ENCODE assay signal across 2 cellular contexts in genomic region chr7:4270941-4271715, GRCh38.
TF ChIP-seq lines count a peak whose summit lies in the region.

No MANE protein-coding gene starts in this region.

TF ChIP-seq in GM23338, 12 proteins besides CTCF, POLR2A, EP300 and RAD21 (continued from another document):
- no peak for TF ChIP-seq REST (IDR thresholded peaks at IDR 0.05; ENCODE audit: unreplicated experiment)
- TF ChIP-seq, protein P1, sequence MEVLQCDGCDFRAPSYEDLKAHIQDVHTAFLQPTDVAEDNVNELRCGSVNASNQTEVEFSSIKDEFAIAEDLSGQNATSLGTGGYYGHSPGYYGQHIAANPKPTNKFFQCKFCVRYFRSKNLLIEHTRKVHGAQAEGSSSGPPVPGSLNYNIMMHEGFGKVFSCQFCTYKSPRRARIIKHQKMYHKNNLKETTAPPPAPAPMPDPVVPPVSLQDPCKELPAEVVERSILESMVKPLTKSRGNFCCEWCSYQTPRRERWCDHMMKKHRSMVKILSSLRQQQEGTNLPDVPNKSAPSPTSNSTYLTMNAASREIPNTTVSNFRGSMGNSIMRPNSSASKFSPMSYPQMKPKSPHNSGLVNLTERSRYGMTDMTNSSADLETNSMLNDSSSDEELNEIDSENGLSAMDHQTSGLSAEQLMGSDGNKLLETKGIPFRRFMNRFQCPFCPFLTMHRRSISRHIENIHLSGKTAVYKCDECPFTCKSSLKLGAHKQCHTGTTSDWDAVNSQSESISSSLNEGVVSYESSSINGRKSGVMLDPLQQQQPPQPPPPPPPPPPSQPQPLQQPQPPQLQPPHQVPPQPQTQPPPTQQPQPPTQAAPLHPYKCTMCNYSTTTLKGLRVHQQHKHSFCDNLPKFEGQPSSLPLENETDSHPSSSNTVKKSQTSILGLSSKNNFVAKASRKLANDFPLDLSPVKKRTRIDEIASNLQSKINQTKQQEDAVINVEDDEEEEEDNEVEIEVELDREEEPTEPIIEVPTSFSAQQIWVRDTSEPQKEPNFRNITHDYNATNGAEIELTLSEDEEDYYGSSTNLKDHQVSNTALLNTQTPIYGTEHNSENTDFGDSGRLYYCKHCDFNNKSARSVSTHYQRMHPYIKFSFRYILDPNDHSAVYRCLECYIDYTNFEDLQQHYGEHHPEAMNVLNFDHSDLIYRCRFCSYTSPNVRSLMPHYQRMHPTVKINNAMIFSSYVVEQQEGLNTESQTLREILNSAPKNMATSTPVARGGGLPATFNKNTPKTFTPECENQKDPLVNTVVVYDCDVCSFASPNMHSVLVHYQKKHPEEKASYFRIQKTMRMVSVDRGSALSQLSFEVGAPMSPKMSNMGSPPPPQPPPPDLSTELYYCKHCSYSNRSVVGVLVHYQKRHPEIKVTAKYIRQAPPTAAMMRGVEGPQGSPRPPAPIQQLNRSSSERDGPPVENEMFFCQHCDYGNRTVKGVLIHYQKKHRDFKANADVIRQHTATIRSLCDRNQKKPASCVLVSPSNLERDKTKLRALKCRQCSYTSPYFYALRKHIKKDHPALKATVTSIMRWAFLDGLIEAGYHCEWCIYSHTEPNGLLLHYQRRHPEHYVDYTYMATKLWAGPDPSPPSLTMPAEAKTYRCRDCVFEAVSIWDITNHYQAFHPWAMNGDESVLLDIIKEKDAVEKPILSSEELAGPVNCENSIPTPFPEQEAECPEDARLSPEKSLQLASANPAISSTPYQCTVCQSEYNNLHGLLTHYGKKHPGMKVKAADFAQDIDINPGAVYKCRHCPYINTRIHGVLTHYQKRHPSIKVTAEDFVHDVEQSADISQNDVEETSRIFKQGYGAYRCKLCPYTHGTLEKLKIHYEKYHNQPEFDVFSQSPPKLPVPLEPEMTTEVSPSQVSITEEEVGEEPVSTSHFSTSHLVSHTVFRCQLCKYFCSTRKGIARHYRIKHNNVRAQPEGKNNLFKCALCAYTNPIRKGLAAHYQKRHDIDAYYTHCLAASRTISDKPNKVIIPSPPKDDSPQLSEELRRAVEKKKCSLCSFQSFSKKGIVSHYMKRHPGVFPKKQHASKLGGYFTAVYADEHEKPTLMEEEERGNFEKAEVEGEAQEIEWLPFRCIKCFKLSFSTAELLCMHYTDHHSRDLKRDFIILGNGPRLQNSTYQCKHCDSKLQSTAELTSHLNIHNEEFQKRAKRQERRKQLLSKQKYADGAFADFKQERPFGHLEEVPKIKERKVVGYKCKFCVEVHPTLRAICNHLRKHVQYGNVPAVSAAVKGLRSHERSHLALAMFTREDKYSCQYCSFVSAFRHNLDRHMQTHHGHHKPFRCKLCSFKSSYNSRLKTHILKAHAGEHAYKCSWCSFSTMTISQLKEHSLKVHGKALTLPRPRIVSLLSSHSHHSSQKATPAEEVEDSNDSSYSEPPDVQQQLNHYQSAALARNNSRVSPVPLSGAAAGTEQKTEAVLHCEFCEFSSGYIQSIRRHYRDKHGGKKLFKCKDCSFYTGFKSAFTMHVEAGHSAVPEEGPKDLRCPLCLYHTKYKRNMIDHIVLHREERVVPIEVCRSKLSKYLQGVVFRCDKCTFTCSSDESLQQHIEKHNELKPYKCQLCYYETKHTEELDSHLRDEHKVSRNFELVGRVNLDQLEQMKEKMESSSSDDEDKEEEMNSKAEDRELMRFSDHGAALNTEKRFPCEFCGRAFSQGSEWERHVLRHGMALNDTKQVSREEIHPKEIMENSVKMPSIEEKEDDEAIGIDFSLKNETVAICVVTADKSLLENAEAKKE (CRISPR knock-in tag; IDR thresholded peaks at IDR 0.05) = no peak

TF ChIP-seq in WTC11, 78 proteins besides CTCF, POLR2A, EP300 and RAD21 (continued from another document):
- TF ChIP-seq MXD4 (CRISPR knock-in tag; IDR thresholded peaks at IDR 0.05; ENCODE audit: borderline replicate concordance) (no peak), SMAD3 (CRISPR knock-in tag; IDR thresholded peaks at IDR 0.05; ENCODE audit: borderline replicate concordance) (no peak), MAX (CRISPR knock-in tag; IDR thresholded peaks at IDR 0.05) (no peak), ZNF138 (CRISPR knock-in tag; conservative IDR thresholded peaks at IDR 0.05) (no peak), RELA (CRISPR knock-in tag; IDR thresholded peaks at IDR 0.05; ENCODE audit: borderline replicate concordance) (no peak), SOX15 (CRISPR knock-in tag; IDR thresholded peaks at IDR 0.05) (no peak), ZNF416 (CRISPR knock-in tag; IDR thresholded peaks at IDR 0.05) (no peak), SMAD4 (CRISPR knock-in tag; IDR thresholded peaks at IDR 0.05) (no peak)
- TF ChIP-seq, protein P2, sequence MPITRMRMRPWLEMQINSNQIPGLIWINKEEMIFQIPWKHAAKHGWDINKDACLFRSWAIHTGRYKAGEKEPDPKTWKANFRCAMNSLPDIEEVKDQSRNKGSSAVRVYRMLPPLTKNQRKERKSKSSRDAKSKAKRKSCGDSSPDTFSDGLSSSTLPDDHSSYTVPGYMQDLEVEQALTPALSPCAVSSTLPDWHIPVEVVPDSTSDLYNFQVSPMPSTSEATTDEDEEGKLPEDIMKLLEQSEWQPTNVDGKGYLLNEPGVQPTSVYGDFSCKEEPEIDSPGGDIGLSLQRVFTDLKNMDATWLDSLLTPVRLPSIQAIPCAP (CRISPR knock-in tag; IDR thresholded peaks at IDR 0.05) = no peak
- TF ChIP-seq, protein P3, sequence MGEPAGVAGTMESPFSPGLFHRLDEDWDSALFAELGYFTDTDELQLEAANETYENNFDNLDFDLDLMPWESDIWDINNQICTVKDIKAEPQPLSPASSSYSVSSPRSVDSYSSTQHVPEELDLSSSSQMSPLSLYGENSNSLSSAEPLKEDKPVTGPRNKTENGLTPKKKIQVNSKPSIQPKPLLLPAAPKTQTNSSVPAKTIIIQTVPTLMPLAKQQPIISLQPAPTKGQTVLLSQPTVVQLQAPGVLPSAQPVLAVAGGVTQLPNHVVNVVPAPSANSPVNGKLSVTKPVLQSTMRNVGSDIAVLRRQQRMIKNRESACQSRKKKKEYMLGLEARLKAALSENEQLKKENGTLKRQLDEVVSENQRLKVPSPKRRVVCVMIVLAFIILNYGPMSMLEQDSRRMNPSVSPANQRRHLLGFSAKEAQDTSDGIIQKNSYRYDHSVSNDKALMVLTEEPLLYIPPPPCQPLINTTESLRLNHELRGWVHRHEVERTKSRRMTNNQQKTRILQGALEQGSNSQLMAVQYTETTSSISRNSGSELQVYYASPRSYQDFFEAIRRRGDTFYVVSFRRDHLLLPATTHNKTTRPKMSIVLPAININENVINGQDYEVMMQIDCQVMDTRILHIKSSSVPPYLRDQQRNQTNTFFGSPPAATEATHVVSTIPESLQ (CRISPR knock-in tag; IDR thresholded peaks at IDR 0.05) = no peak
- TF ChIP-seq, protein P4, sequence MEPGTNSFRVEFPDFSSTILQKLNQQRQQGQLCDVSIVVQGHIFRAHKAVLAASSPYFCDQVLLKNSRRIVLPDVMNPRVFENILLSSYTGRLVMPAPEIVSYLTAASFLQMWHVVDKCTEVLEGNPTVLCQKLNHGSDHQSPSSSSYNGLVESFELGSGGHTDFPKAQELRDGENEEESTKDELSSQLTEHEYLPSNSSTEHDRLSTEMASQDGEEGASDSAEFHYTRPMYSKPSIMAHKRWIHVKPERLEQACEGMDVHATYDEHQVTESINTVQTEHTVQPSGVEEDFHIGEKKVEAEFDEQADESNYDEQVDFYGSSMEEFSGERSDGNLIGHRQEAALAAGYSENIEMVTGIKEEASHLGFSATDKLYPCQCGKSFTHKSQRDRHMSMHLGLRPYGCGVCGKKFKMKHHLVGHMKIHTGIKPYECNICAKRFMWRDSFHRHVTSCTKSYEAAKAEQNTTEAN (CRISPR knock-in tag; IDR thresholded peaks at IDR 0.05) = no peak
- TF ChIP-seq, protein P5, sequence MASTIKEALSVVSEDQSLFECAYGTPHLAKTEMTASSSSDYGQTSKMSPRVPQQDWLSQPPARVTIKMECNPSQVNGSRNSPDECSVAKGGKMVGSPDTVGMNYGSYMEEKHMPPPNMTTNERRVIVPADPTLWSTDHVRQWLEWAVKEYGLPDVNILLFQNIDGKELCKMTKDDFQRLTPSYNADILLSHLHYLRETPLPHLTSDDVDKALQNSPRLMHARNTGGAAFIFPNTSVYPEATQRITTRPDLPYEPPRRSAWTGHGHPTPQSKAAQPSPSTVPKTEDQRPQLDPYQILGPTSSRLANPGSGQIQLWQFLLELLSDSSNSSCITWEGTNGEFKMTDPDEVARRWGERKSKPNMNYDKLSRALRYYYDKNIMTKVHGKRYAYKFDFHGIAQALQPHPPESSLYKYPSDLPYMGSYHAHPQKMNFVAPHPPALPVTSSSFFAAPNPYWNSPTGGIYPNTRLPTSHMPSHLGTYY (CRISPR knock-in tag; IDR thresholded peaks at IDR 0.05) = no peak
